In genomic region chr13:33251131-33251629, GRCh38 we compare ENCODE assay signal across 8 cellular contexts. TPM values are rescaled to one million over a fixed set of nuclear protein-coding genes. Genes with fewer than 3 reads are reported as not detected.
A peak's percentile ranks its signal among the peaks of the same experiment; 100 is the strongest.
DNase-seq lines count a peak whose midpoint lies in the region; ATAC-seq and TF ChIP-seq lines count a peak whose summit lies in the region.

No MANE protein-coding gene starts in this region.

- H3K27ac Mint-ChIP-seq in osteocyte (ENCODE audit: unreplicated experiment), result peak overlapping the region; percentile 78
- no peak overlapping the region for H3K27ac Mint-ChIP-seq in activated naive CD8-positive, alpha-beta T cell treated with anti-CD3 and anti-CD28 coated beads, Interleukin-2, amount 50 U/mL, for 24 hours

- peaks cover 22% of the 10 kb centered on the region for H3K36me3 Mint-ChIP-seq in osteocyte (ENCODE audit: unreplicated experiment)
- no peaks in the 10 kb centered on the region for H3K36me3 Mint-ChIP-seq in activated naive CD8-positive, alpha-beta T cell treated with anti-CD3 and anti-CD28 coated beads, Interleukin-2, amount 50 U/mL, for 24 hours (ENCODE audit: low read depth)

- no peak overlapping the region for H3K4me3 ChIP-seq in choroid plexus epithelial cell (ENCODE audit: low read depth, low read length)

- H3K9me3 Mint-ChIP-seq in osteocyte (ENCODE audit: unreplicated experiment), result peaks cover 3% of the 10 kb centered on the region
- H3K9me3 Mint-ChIP-seq in activated naive CD8-positive, alpha-beta T cell treated with anti-CD3 and anti-CD28 coated beads, Interleukin-2, amount 50 U/mL, for 24 hours, result no peaks in the 10 kb centered on the region

- H3K4me3 Mint-ChIP-seq in osteocyte (ENCODE audit: unreplicated experiment), result peak overlapping the region; percentile 27
- H3K4me3 Mint-ChIP-seq in activated naive CD8-positive, alpha-beta T cell treated with anti-CD3 and anti-CD28 coated beads, Interleukin-2, amount 50 U/mL, for 24 hours, result no peak overlapping the region

- H3K4me1 Mint-ChIP-seq in osteocyte (ENCODE audit: unreplicated experiment), result peaks cover 53% of the 10 kb centered on the region
- no peaks in the 10 kb centered on the region for H3K4me1 Mint-ChIP-seq in activated naive CD8-positive, alpha-beta T cell treated with anti-CD3 and anti-CD28 coated beads, Interleukin-2, amount 50 U/mL, for 24 hours

- H3K27me3 Mint-ChIP-seq in osteocyte (ENCODE audit: unreplicated experiment), result no peaks in the 10 kb centered on the region
- H3K27me3 Mint-ChIP-seq in activated naive CD8-positive, alpha-beta T cell treated with anti-CD3 and anti-CD28 coated beads, Interleukin-2, amount 50 U/mL, for 24 hours, result peaks cover 2% of the 10 kb centered on the region

- ATAC-seq in GM21619 (IDR thresholded peaks at IDR 0.05; ENCODE audit: unreplicated experiment), result peak; percentile 77
- no peak for ATAC-seq in activated naive CD8-positive, alpha-beta T cell treated with anti-CD3 and anti-CD28 coated beads, Interleukin-2, amount 50 U/mL, for 24 hours

- DNase-seq in EH (ENCODE audit: low read depth), result peak; percentile 98
- peak; percentile 98 for DNase-seq in M059J (ENCODE audit: low read depth)
- DNase-seq in choroid plexus epithelial cell (ENCODE audit: low read depth), result peak; percentile 97
- no peak for DNase-seq in osteocyte (ENCODE audit: extremely low spot score, unreplicated experiment)
- no peak for DNase-seq in NCI-H748 (lab: John Stamatoyannopoulos, UW; ENCODE audit: unreplicated experiment)
- DNase-seq in activated naive CD8-positive, alpha-beta T cell treated with anti-CD3 and anti-CD28 coated beads, Interleukin-2, amount 50 U/mL, for 24 hours, result no peak
- no peak for DNase-seq in DMS79 treated with DMSO at 0.1 percent for 48 hours (lab: John Stamatoyannopoulos, UW)

- no peak for TF ChIP-seq CTCF in choroid plexus epithelial cell (conservative IDR thresholded peaks at IDR 0.05; ENCODE audit: low read depth, low read length)
- no peak for TF ChIP-seq CTCF in osteocyte (IDR thresholded peaks at IDR 0.05)

RNA-seq across cellular contexts. Expression of gene STARD13, which starts 34.4 kb away (rescaled TPM):
- total RNA-seq in M059J (2014; rRNA removed; shearing (Covaris generic)), result 6.6 and 9.4 TPM in 2 replicates
- 64.8 and 72.0 TPM in 2 replicates for total RNA-seq in osteocyte

Comparison
In these comparisons a context has a peak if more than half of its experiments do, and no peak if none do; other contexts are left out.
1. DNase-seq: peak in EH (single experiment), M059J (single experiment) and choroid plexus epithelial cell (single experiment); none in osteocyte (single experiment), NCI-H748 (single experiment), activated naive CD8-positive, alpha-beta T cell treated with anti-CD3 and anti-CD28 coated beads, Interleukin-2, amount 50 U/mL, for 24 hours (single experiment) and DMS79 treated with DMSO at 0.1 percent for 48 hours (single experiment).